In the genomic region with DNA sequence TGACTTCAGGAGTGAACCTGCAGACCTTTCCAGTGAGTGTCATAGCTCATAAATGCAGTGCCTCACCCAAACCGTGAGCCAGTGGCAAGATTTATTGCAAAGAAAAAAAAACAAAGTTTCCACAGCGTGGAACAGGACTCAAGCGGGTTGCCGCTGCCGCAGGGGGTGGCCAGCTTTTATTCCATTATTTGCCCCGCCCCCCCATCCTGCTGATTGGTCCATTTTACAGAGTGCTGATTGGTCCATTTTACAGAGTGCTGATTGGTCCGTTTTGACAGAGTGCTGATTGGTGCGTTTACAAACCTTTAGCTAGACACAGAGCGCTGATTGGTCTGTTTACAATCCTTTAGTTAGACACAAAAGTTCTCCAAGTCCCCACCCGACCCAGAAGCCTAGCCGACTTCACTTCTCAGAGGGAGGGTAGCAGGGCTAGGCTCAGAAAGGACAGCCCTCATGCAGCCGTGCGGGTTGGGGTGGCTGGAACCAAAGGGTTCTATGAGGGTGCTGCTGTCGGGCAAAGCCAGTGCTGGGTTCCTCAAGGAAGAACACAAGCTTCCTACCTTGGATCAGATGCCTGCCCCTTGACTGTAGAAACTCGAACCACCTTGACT, we compare ENCODE assay signal across 15 cellular contexts. TPM values are rescaled to one million over a fixed set of nuclear protein-coding genes. Genes with fewer than 3 reads are reported as not detected.
DNase-seq lines count a peak whose midpoint lies in the region; ATAC-seq, FAIRE-seq and TF ChIP-seq lines count a peak whose summit lies in the region.
"Had no signal": no experiment of that assay in that cellular context is flagged by ENCODE, and none has a peak within 500 bp of the region (broad histone marks: within the 10 kb centered on the region; RNA-seq: fewer than 3 reads in every experiment).

No MANE protein-coding gene starts in this region.

- no peak overlapping the region for H2BK5ac ChIP-seq in neuronal stem cell (ENCODE audit: low read length)

- peak overlapping the region in 1 of 3 experiments; percentile 17; a peak in 1 of 6 replicates for H3K4me3 ChIP-seq in HepG2 (replicated peaks in 1 of 3; ENCODE audit: insufficient read depth in 1 of 3, low read depth in 2 of 3, low read length in 3 of 3)
- H3K4me3 ChIP-seq in right lobe of liver = no peak overlapping the region
- no peak overlapping the region for H3K4me3 ChIP-seq in neuronal stem cell (ENCODE audit: low read length in 2 of 2)
- H3K4me3 ChIP-seq: MG63, right atrium auricular region had no signal

- no peak overlapping the region for H2AFZ ChIP-seq in HepG2 (ENCODE audit: low read length)
- H2AFZ ChIP-seq in neuronal stem cell (ENCODE audit: low read length) = no peak overlapping the region

- H3K27ac ChIP-seq in HepG2 (ENCODE audit: extremely low read length, insufficient read depth, low read length) = no peak overlapping the region
- peak overlapping the region in 1 of 3 donors; percentile 45 for H3K27ac ChIP-seq in right lobe of liver
- H3K27ac ChIP-seq in neuronal stem cell (replicated peaks; ENCODE audit: low read length) = no peak overlapping the region
- H3K27ac ChIP-seq: right atrium auricular region had no signal

- no peak overlapping the region for H3K23ac ChIP-seq in neuronal stem cell (ENCODE audit: low read depth, low read length, poor library complexity)

- H2AK5ac ChIP-seq in neuronal stem cell (ENCODE audit: low read depth, low read length) = peak overlapping the region; percentile 53

- no peak for TF ChIP-seq RAD21 in HepG2 (CRISPR knock-in tag; IDR thresholded peaks at IDR 0.05)

- POLR2A ChIA-PET in HepG2 (lab: Yijun Ruan, JAX) = no interaction called here

- TF ChIP-seq POLR2A in HepG2 (IDR thresholded peaks at IDR 0.05; ENCODE audit: insufficient read depth in 1 of 2, low read depth in 2 of 2, low read length in 2 of 2) (no peak), right lobe of liver (IDR thresholded peaks at IDR 0.05) (no peak)

- DNase-seq in HepG2 (ENCODE audit: low spot score) (no peak), right lobe of liver (no peak), neuronal stem cell (ENCODE audit: low spot score) (no peak), COLO829 (ENCODE audit: low spot score) (no peak), D341Med (ENCODE audit: low spot score) (no peak)
- peak; percentile 49 for DNase-seq in activated naive CD4-positive, alpha-beta T cell treated with Interleukin-2 at 50 U/mL for 16 hours
- DNase-seq: endodermal cell, H7, kidney glomerular epithelial cell, MG63, PC-3 had no signal

- intact Hi-C loops in HepG2 (cut with micrococcal nuclease; ENCODE audit: unreplicated experiment) = no loop called here
- intact Hi-C loops in right lobe of liver (cut with DNase I) = loop anchor here in 1 of 2 donors (10.0 kb wide), 1 partner anchor 106 kb away; no protein-coding TSS in a partner anchor

- TF ChIP-seq EP300 in HepG2 (IDR thresholded peaks at IDR 0.05; ENCODE audit: low read depth in 2 of 2, low read length in 2 of 2) (no peak), HepG2 (CRISPR knock-in tag; IDR thresholded peaks at IDR 0.05; ENCODE audit: borderline replicate concordance) (no peak)

- 62% methylated on average over 15 of the region's 15 CpGs for WGBS in HepG2 (ENCODE audit: low lambda C conversion rate)
- WGBS in right lobe of liver (ENCODE audit: insufficient coverage, low coverage, low lambda C conversion rate, missing lambda C conversion rate) = 75% methylated on average over 5 of the region's 15 CpGs
- WGBS in neuronal stem cell (ENCODE audit: extremely low coverage in 2 of 2, insufficient read length in 2 of 2, insufficient replicate concordance in 1 of 2), 2 donors = no CpG with 5 or more reads among the region's 15 CpGs

- no peak overlapping the region for H3K9ac ChIP-seq in HepG2 (ENCODE audit: insufficient read depth, low read depth, low read length)
- H3K9ac ChIP-seq in neuronal stem cell (ENCODE audit: low read depth, low read length, poor library complexity) = no peak overlapping the region

- H4K8ac ChIP-seq in neuronal stem cell (ENCODE audit: low read depth, low read length) = no peak overlapping the region

- no peaks in the 10 kb centered on the region for H3K79me2 ChIP-seq in HepG2 (ENCODE audit: insufficient read depth, low read length)

- H3K18ac ChIP-seq in neuronal stem cell (ENCODE audit: low read length) = peak overlapping the region; percentile 82

- H3K79me1 ChIP-seq in neuronal stem cell (ENCODE audit: low read depth, low read length) = no peaks in the 10 kb centered on the region

- no peak overlapping the region for H3K14ac ChIP-seq in neuronal stem cell (ENCODE audit: low read length)

- no peak overlapping the region for H4K91ac ChIP-seq in neuronal stem cell (ENCODE audit: low read depth, low read length, poor library complexity)

- no peaks in the 10 kb centered on the region for H4K20me1 ChIP-seq in HepG2 (ENCODE audit: insufficient read depth, low read length)

- ATAC-seq in HepG2 (peak; percentile 17; the same call in 2 of the 3 replicates), right lobe of liver (no peak), GM18858 (IDR thresholded peaks at IDR 0.05; ENCODE audit: unreplicated experiment) (no peak), GM19452 (IDR thresholded peaks at IDR 0.05; ENCODE audit: unreplicated experiment) (no peak)
- ATAC-seq: PC-3 had no signal

- no peak overlapping the region for H3K4ac ChIP-seq in neuronal stem cell (ENCODE audit: low read length)

- in situ Hi-C loops in HepG2 (cut with HindIII; ENCODE audit: extremely low pct_ligation_motif_present, low pct_unique_long_range_greater_than_20kb) = loop anchor here (25.0 kb wide), 1 partner anchor 318 kb away; no protein-coding TSS in a partner anchor

- H3K4me2 ChIP-seq in HepG2 (ENCODE audit: low read depth, low read length) (peak overlapping the region; percentile 65), neuronal stem cell (ENCODE audit: insufficient read depth, low read length, poor library complexity, severe bottlenecking) (no peak overlapping the region)

- TF ChIP-seq CTCF in HepG2 (CRISPR knock-in tag; IDR thresholded peaks at IDR 0.05) (no peak), right lobe of liver (IDR thresholded peaks at IDR 0.05) (no peak)

- CTCF ChIA-PET in HepG2 (lab: Yijun Ruan, JAX; ENCODE audit: low intra/inter-chr PET ratio, low total read pairs) = no interaction called here

- peaks cover 5 to 50% of the 10 kb centered on the region in 2 experiments; a peak in 3 of 5 replicates for H3K27me3 ChIP-seq in HepG2 (ENCODE audit: control insufficient read depth in 1 of 2, insufficient read depth in 2 of 2, low read length in 2 of 2)
- H3K27me3 ChIP-seq in right lobe of liver = no peaks in the 10 kb centered on the region
- H3K27me3 ChIP-seq in neuronal stem cell (ENCODE audit: control insufficient read depth in 3 of 3, insufficient read depth in 3 of 3, low read depth in 1 of 3, low read length in 3 of 3) = no peaks in the 10 kb centered on the region
- H3K27me3 ChIP-seq: right atrium auricular region had no signal

- H2BK120ac ChIP-seq in neuronal stem cell (ENCODE audit: low read depth, low read length) = peak overlapping the region; percentile 49

- no TSS peak for BruUV-seq in HepG2 (replicated peaks; lab: Mats Ljungman, UMichigan)

- H3K9me3 ChIP-seq in HepG2 (ENCODE audit: low read length) = no peaks in the 10 kb centered on the region
- H3K9me3 ChIP-seq in right lobe of liver = no peaks in the 10 kb centered on the region
- peaks cover 5 to 34% of the 10 kb centered on the region in 2 donors for H3K9me3 ChIP-seq in neuronal stem cell (replicated peaks in 1 of 2; ENCODE audit: control insufficient read depth in 2 of 2, insufficient read depth in 1 of 2, low read depth in 1 of 2, low read length in 2 of 2)
- H3K9me3 ChIP-seq: right atrium auricular region had no signal

- no peak for FAIRE-seq in HepG2 (lab: Jason Lieb, UNC)
- FAIRE-seq: GM19239 had no signal

- H2BK15ac ChIP-seq in neuronal stem cell (ENCODE audit: low read length) = peak overlapping the region; percentile 38

- peaks cover 30% of the 10 kb centered on the region for H3K4me1 ChIP-seq in HepG2 (ENCODE audit: insufficient read depth, low read length)
- H3K4me1 ChIP-seq in right lobe of liver = peaks cover 0 to 30% (median 8%) of the 10 kb centered on the region in 4 donors
- peaks cover 20 to 30% of the 10 kb centered on the region in 2 donors for H3K4me1 ChIP-seq in neuronal stem cell (ENCODE audit: control insufficient read depth in 2 of 2, insufficient read depth in 1 of 2, low read depth in 1 of 2, low read length in 2 of 2)
- H3K4me1 ChIP-seq: right atrium auricular region had no signal

- H2BK12ac ChIP-seq in neuronal stem cell (ENCODE audit: low read length) = no peak overlapping the region

- H3K36me3 ChIP-seq in HepG2 (replicated peaks in 1 of 2; ENCODE audit: control insufficient read depth in 1 of 2, insufficient read depth in 2 of 2, low read length in 2 of 2) = no peaks in the 10 kb centered on the region
- no peaks in the 10 kb centered on the region for H3K36me3 ChIP-seq in right lobe of liver
- H3K36me3 ChIP-seq in neuronal stem cell (replicated peaks in 1 of 2; ENCODE audit: control insufficient read depth in 2 of 2, insufficient read depth in 2 of 2, low read length in 2 of 2) = no peaks in the 10 kb centered on the region
- H3K36me3 ChIP-seq: MG63, right atrium auricular region had no signal

RNA-seq across cellular contexts. Expression of gene RNF130, which starts 9.2 kb away (rescaled TPM):
- total RNA-seq in HepG2 (2016; rRNA removed; fragmentation: Illumina TruSeq; extraction: Trizol) = 21.3 and 28.2 TPM in 2 replicates
- 51.1 and 56.5 TPM in 2 replicates for total RNA-seq in HepG2 (2016; cell fraction: cytosol; rRNA removed; fragmentation: Illumina TruSeq; extraction: Trizol; ENCODE audit: low read depth)
- total RNA-seq in HepG2 (2016; cell fraction: insoluble cytoplasmic fraction; rRNA removed; fragmentation: Illumina TruSeq; extraction: Trizol) = 20.7 and 27.0 TPM in 2 replicates
- 71.6 and 78.1 TPM in 2 replicates for total RNA-seq in HepG2 (2016; cell fraction: membrane; rRNA removed; fragmentation: Illumina TruSeq; extraction: Trizol)
- 19.2 and 22.9 TPM in 2 replicates for total RNA-seq in HepG2 (2016; cell fraction: nucleus; rRNA removed; fragmentation: Illumina TruSeq; extraction: Trizol)
- polyA plus RNA-seq in HepG2 (2011; rRNA removed) = 25.9 and 28.3 TPM in 2 replicates
- polyA plus RNA-seq in HepG2 (2011; cell fraction: cytosol; rRNA removed) = 21.0 and 26.9 TPM in 2 replicates
- 10.8 and 12.4 TPM in 2 replicates for polyA plus RNA-seq in HepG2 (2011; cell fraction: nucleus; rRNA removed)
- 21.3 and 23.0 TPM in 2 replicates for polyA plus RNA-seq in HepG2 (2012)
- 78.2 and 88.6 TPM in 2 replicates for polyA plus RNA-seq in HepG2 (2016; cell fraction: cytosol; fragmentation: Illumina TruSeq; extraction: Trizol; ENCODE audit: low read depth)
- polyA plus RNA-seq in HepG2 (2016; cell fraction: insoluble cytoplasmic fraction; fragmentation: Illumina TruSeq; extraction: Trizol; ENCODE audit: low read depth) = 31.6 and 34.3 TPM in 2 replicates
- polyA plus RNA-seq in HepG2 (2016; cell fraction: membrane; fragmentation: Illumina TruSeq; extraction: Trizol; ENCODE audit: low read depth) = 86.4 and 87.9 TPM in 2 replicates
- 38.8 and 41.1 TPM in 2 replicates for polyA plus RNA-seq in HepG2 (2016; cell fraction: nucleus; fragmentation: Illumina TruSeq; extraction: Trizol; ENCODE audit: insufficient read depth, low read depth)
- polyA minus RNA-seq in HepG2 (2011; rRNA and poly(A)+ RNA removed; ENCODE audit: low replicate concordance) = 12.5 and 16.7 TPM in 2 replicates
- polyA minus RNA-seq in HepG2 (2011; cell fraction: cytosol; rRNA and poly(A)+ RNA removed) = 12.9 and 13.1 TPM in 2 replicates
- 18.3 and 20.1 TPM in 2 replicates for polyA minus RNA-seq in HepG2 (2011; cell fraction: nucleus; rRNA and poly(A)+ RNA removed)
- 100 to 1,000 TPM in 1 of 6 experiments, 10 to 100 TPM in 5; 66.7 to 119 (median 89.9) TPM for total RNA-seq in right lobe of liver
- 190 TPM for polyA plus RNA-seq in neuronal stem cell (2013, experiment 1 of 2)
- 194 TPM for polyA plus RNA-seq in neuronal stem cell (2013, experiment 2 of 2)
